ENCODE assay signal across 9 cellular contexts in the genomic region with DNA sequence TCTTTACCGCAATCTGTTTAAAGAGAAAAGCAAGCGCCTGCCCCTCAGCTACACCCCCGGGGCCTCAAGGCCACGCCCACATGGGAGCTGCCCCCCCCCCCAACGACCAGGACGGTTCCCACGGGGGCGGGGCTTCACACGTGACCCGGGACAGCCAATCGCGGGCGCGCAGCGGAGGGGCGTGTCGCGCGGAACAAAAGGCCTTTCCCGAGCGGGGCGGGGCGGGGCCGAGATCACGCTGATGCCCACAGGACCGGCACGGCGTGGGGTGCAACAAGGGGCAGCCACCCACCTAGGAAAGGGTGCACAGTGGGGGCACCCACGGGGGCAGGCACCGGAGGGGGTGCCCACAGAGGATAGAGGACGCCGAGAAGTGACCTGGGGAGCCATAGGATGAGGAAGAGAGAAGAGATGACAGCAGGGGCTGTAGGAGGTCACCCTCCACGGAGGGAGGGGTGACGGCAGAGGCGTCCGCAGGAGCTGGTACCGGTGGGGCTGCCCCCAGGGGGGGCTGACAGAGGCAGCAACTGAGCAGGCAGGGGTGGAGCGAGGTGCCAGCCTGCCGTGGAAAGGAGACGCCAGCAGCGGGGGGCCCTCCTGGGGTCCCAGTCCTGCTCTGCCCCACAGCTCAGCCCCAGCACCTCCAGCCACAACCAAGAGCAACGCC. TPM values are rescaled to one million over a fixed set of nuclear protein-coding genes. Genes with fewer than 3 reads are reported as not detected.
DNase-seq lines count a peak whose midpoint lies in the region; ATAC-seq and TF ChIP-seq lines count a peak whose summit lies in the region.
"Had no signal": no experiment of that assay in that cellular context is flagged by ENCODE, and none has a peak within 500 bp of the region (broad histone marks: within the 10 kb centered on the region; RNA-seq: fewer than 3 reads in every experiment).

No MANE protein-coding gene starts in this region.

- H3K36me3 ChIP-seq in OCI-LY1 (ENCODE audit: insufficient read depth, low read length), result peaks cover 18% of the 10 kb centered on the region
- H3K36me3 ChIP-seq in mucosa of rectum (ENCODE audit: control insufficient read depth in 2 of 2, insufficient read depth in 2 of 2, low read length in 2 of 2), result peaks cover 5 to 15% of the 10 kb centered on the region in 2 donors

- peak; percentile 73 for ATAC-seq in GM19467 (IDR thresholded peaks at IDR 0.05; ENCODE audit: unreplicated experiment)

- H3F3A ChIP-seq in OCI-LY1 (ENCODE audit: insufficient read depth, low read length), result no peaks in the 10 kb centered on the region

- DNase-seq in CD1c-positive myeloid dendritic cell (ENCODE audit: extremely low spot score) (peak; percentile 93), HUDEP-2 (lab: John Stamatoyannopoulos, UW; ENCODE audit: unreplicated experiment in 76 of 76) (peak in 74 of 76 experiments; percentile 43 to 98 (median 88)), activated T-cell treated with anti-CD3 and anti-CD28 coated beads for 48 hours (ENCODE audit: low read depth) (peak; percentile 95), epithelial cell of proximal tubule (ENCODE audit: low read depth) (no peak)
- peak; percentile 97 to 98 for DNase-seq in stimulated activated CD8-positive, alpha-beta memory T cell treated with anti-CD3 and anti-CD28 coated beads, Interleukin-2, amount 100 ng/mL, for 48 hours (ENCODE audit: low read depth in 2 of 2)

- H3K9me3 ChIP-seq in OCI-LY1 (ENCODE audit: low read length) (no peaks in the 10 kb centered on the region), mucosa of rectum (ENCODE audit: control insufficient read depth in 2 of 2, low read length in 2 of 2) (no peaks in the 10 kb centered on the region)

- peak overlapping the region; percentile 44; the same call in 1 of the 2 replicates for H3K9ac ChIP-seq in OCI-LY1 (ENCODE audit: low read length)
- peak overlapping the region in 1 of 2 donors; percentile 56 for H3K9ac ChIP-seq in mucosa of rectum (ENCODE audit: low read depth in 1 of 2, low read length in 2 of 2)

- peak overlapping the region; percentile 85 for H3K4me2 ChIP-seq in OCI-LY1 (ENCODE audit: low read length)

- H2AFZ ChIP-seq in OCI-LY1 (ENCODE audit: low read length), result no peak overlapping the region

- no peaks in the 10 kb centered on the region for H3K9me2 ChIP-seq in OCI-LY1 (ENCODE audit: low read depth, low read length)

- TF ChIP-seq CTCF in OCI-LY1 (IDR thresholded peaks at IDR 0.05; ENCODE audit: low read length) (no peak), epithelial cell of proximal tubule (conservative IDR thresholded peaks at IDR 0.05; ENCODE audit: low read depth, low read length) (no peak)

- H3K27ac ChIP-seq in OCI-LY1 (ENCODE audit: low read depth, low read length, poor library complexity, severe bottlenecking) (no peak overlapping the region), mucosa of rectum (ENCODE audit: low read depth in 2 of 2, low read length in 2 of 2) (peak overlapping the region in 1 of 2 donors; percentile 43)
- H3K27ac ChIP-seq: VCaP had no signal

- H3K4me3 ChIP-seq in OCI-LY1 (ENCODE audit: low read depth, low read length, poor library complexity, severe bottlenecking) (peak overlapping the region; percentile 64), epithelial cell of proximal tubule (ENCODE audit: low read depth, low read length) (peak overlapping the region; percentile 63), mucosa of rectum (ENCODE audit: low read length in 2 of 2) (peak overlapping the region; percentile 70 to 72)

- H4K20me1 ChIP-seq in OCI-LY1 (ENCODE audit: insufficient read depth, low read length), result no peaks in the 10 kb centered on the region

- H3K27me3 ChIP-seq in OCI-LY1 (ENCODE audit: insufficient read depth, low read length) (no peaks in the 10 kb centered on the region), mucosa of rectum (ENCODE audit: control insufficient read depth in 2 of 2, insufficient read depth in 2 of 2, low read length in 2 of 2) (no peaks in the 10 kb centered on the region)

- H3K4me1 ChIP-seq in OCI-LY1 (ENCODE audit: insufficient read depth, low read length, severe bottlenecking), result peaks cover 10% of the 10 kb centered on the region
- H3K4me1 ChIP-seq in mucosa of rectum (ENCODE audit: control insufficient read depth in 2 of 2, insufficient read depth in 2 of 2, low read length in 2 of 2), result peaks cover 5 to 9% of the 10 kb centered on the region in 2 donors

- H3K79me2 ChIP-seq in OCI-LY1 (ENCODE audit: insufficient read depth, low read length), result no peaks in the 10 kb centered on the region

RNA-seq across cellular contexts. Expression of a gene that starts 6.2 kb away (rescaled TPM):
- 11.3 and 20.1 TPM in 2 replicates for total RNA-seq in epithelial cell of proximal tubule

RNA-seq across cellular contexts. Expression of a gene that starts 12.2 kb away (rescaled TPM):
- total RNA-seq in epithelial cell of proximal tubule, result 17.4 and 23.2 TPM in 2 replicates

RNA-seq across cellular contexts. Expression of a gene that starts 22.6 kb away (rescaled TPM):
- total RNA-seq in epithelial cell of proximal tubule, result not detected in 2 replicates

RNA-seq across cellular contexts. Expression of a gene that starts 36.1 kb away (rescaled TPM):
- total RNA-seq in epithelial cell of proximal tubule, result not detected in 2 replicates

RNA-seq across cellular contexts. Expression of a gene that starts 56.6 kb away (rescaled TPM):
- 38.3 and 63.9 TPM in 2 replicates for total RNA-seq in epithelial cell of proximal tubule
